Comparison of ENCODE assay signal across 9 cellular contexts in the genomic region with DNA sequence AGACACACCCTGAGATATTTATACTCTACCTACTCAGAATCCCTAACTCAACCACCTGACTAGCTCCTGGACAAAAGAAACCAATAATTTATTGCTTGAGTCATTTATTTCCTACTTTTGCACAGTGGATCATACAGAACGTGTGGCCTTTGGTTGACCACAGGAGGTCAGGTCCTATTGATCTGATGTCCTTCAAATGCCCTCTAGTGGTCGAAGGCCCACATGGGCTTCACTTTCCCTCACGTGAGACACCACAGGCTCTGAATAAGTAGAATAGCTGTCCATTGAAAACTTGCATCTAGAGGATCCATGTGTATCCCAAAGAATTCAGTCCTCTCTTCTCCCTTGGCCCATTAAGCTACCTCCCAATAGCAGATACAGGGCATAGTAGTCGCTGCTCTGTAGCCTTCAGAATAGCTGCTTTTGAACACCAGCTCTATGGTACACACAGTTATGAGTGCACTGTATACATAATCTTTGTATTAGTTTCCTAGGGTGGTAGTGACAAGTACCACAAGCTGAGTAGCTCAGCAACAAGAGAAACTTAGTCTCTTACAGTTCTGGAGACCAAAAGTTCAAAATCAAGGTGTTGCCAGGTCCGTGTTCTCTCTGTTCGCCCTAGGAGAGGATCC.
DNase-seq lines count a peak whose midpoint lies in the region; ATAC-seq, FAIRE-seq and TF ChIP-seq lines count a peak whose summit lies in the region.
"Had no signal": no experiment of that assay in that cellular context is flagged by ENCODE, and none has a peak within 500 bp of the region (broad histone marks: within the 10 kb centered on the region; RNA-seq: fewer than 3 reads in every experiment).

No MANE protein-coding gene starts in this region.

- H3K79me2 ChIP-seq in GM23338 (replicated peaks; ENCODE audit: insufficient read depth): no peaks in the 10 kb centered on the region
- H3K79me2 ChIP-seq in K562 (ENCODE audit: control insufficient read depth, insufficient read depth, low read length): no peaks in the 10 kb centered on the region

- H3K27me3 ChIP-seq in cardiac muscle cell: no peaks in the 10 kb centered on the region
- no peaks in the 10 kb centered on the region for H3K27me3 ChIP-seq in GM23338 (ENCODE audit: insufficient read depth)
- H3K27me3 ChIP-seq in K562 (ENCODE audit: control insufficient read depth in 2 of 2, insufficient read depth in 2 of 2, low read length in 2 of 2): no peaks in the 10 kb centered on the region
- H3K27me3 ChIP-seq: breast epithelium had no signal

- no peaks in the 10 kb centered on the region; the same call in 2 of the 3 replicates for H3K9me3 Mint-ChIP-seq in GM23338

- intact Hi-C loops in left ventricle myocardium superior (cut with micrococcal nuclease) (no loop called here), K562 (cut with micrococcal nuclease) (no loop called here)

- TF ChIP-seq RAD21 in K562 (CRISPR knock-in tag; conservative IDR thresholded peaks at IDR 0.05 in 1 of 2, IDR thresholded peaks at IDR 0.05 in 1 of 2): peak in 1 of 2 experiments; percentile 33; a peak in 2 of 4 replicates

- POLR2A ChIA-PET in K562 (lab: Yijun Ruan, JAX): no interaction called here

- H4K20me1 ChIP-seq in GM23338 (replicated peaks; ENCODE audit: insufficient read depth): no peaks in the 10 kb centered on the region
- no peaks in the 10 kb centered on the region for H4K20me1 ChIP-seq in K562 (replicated peaks; ENCODE audit: control insufficient read depth, insufficient read depth, low read length)

- no peak for FAIRE-seq in K562 (lab: Jason Lieb, UNC)

- no peak overlapping the region for H3K4me3 Mint-ChIP-seq in GM23338

- H3K27me3 Mint-ChIP-seq in GM23338 (ENCODE audit: insufficient read depth, low read depth, poor library complexity): peaks cover 3% of the 10 kb centered on the region

- DNase-seq in cardiac muscle cell (ENCODE audit: low read depth in 1 of 2, low spot score in 1 of 2) (peak; percentile 17 to 26), left ventricle myocardium superior (no peak), GM23338 (ENCODE audit: low spot score) (peak; percentile 90), NAMALWA (ENCODE audit: low spot score) (peak; percentile 55), K562 (ENCODE audit: extremely low read depth in 1 of 4, low spot score in 3 of 4) (peak; percentile 18 to 34 (median 26)), mucosa of gallbladder (ENCODE audit: low spot score) (peak; percentile 11), DMS79 treated with DMSO at 0.1 percent for 48 hours (lab: John Stamatoyannopoulos, UW) (no peak)
- DNase-seq in effector CD4-positive, alpha-beta T cell: no peak

- no peaks in the 10 kb centered on the region for H3K9me2 ChIP-seq in GM23338 (ENCODE audit: insufficient read depth)

- H3K36me3 Mint-ChIP-seq in GM23338 (ENCODE audit: low read depth): no peaks in the 10 kb centered on the region

- BruUV-seq in K562 (replicated peaks; lab: Mats Ljungman, UMichigan): no TSS peak

- no peaks in the 10 kb centered on the region for H3K9me1 ChIP-seq in K562 (ENCODE audit: control insufficient read depth, insufficient read depth, low read length)

- no peak for TF ChIP-seq EP300 in K562 (IDR thresholded peaks at IDR 0.05; ENCODE audit: low read length)

- no peak for TF ChIP-seq POLR2A in K562 (conservative IDR thresholded peaks at IDR 0.05)

- CTCF ChIA-PET in K562 (lab: Yijun Ruan, JAX; ENCODE audit: low intra/inter-chr PET ratio): no interaction called here

- H3K36me3 ChIP-seq in cardiac muscle cell: no peaks in the 10 kb centered on the region
- no peaks in the 10 kb centered on the region for H3K36me3 ChIP-seq in GM23338 (ENCODE audit: insufficient read depth)
- H3K36me3 ChIP-seq in K562 (ENCODE audit: control insufficient read depth, insufficient read depth, low read length): no peaks in the 10 kb centered on the region
- H3K36me3 ChIP-seq: breast epithelium had no signal

- no peak overlapping the region for H2AFZ ChIP-seq in GM23338
- H2AFZ ChIP-seq in K562 (ENCODE audit: low read depth, low read length): no peak overlapping the region

- H3K9me3 ChIP-seq in cardiac muscle cell (ENCODE audit: low read depth) (no peaks in the 10 kb centered on the region), K562 (replicated peaks; ENCODE audit: control insufficient read depth, insufficient read depth, low read depth, low read length) (no peaks in the 10 kb centered on the region)
- H3K9me3 ChIP-seq: breast epithelium had no signal

- H3K9ac ChIP-seq in K562 (ENCODE audit: insufficient read depth in 1 of 2, low read depth in 2 of 2, low read length in 2 of 2): no peak overlapping the region

- 0% methylated on average over 6 of the region's 6 CpGs for WGBS in K562 (ENCODE audit: insufficient coverage, low coverage, missing lambda C conversion rate)

- TF ChIP-seq CTCF in cardiac muscle cell (IDR thresholded peaks at IDR 0.05; ENCODE audit: low read depth, low read length) (peak; percentile 39), GM23338 (conservative IDR thresholded peaks at IDR 0.05; ENCODE audit: low read depth in 2 of 2) (peak; percentile 84 to 93), K562 (IDR thresholded peaks at IDR 0.05 in 2 of 3, conservative IDR thresholded peaks at IDR 0.05 in 1 of 3; ENCODE audit: insufficient read depth in 2 of 3, low read depth in 1 of 3, low read length in 3 of 3) (peak; percentile 21 to 31 (median 25); a peak in 3 of 6 replicates)

- H3K4me1 ChIP-seq in cardiac muscle cell (ENCODE audit: low read depth): no peaks in the 10 kb centered on the region
- H3K4me1 ChIP-seq in GM23338 (ENCODE audit: insufficient read depth): no peaks in the 10 kb centered on the region; the same call in 1 of the 2 replicates
- no peaks in the 10 kb centered on the region for H3K4me1 ChIP-seq in K562 (replicated peaks in 1 of 2; ENCODE audit: control insufficient read depth in 2 of 2, insufficient read depth in 2 of 2, low read length in 2 of 2)
- H3K4me1 ChIP-seq: breast epithelium had no signal

- in situ Hi-C loops in K562 (cut with MboI): no loop called here

- no peak for ATAC-seq in left ventricle myocardium superior
- ATAC-seq in GM23338: peak; percentile 93
- ATAC-seq in K562: peak; percentile 51; the same call in 1 of the 3 replicates

- no peak overlapping the region for H3K27ac Mint-ChIP-seq in GM23338

- H3K4me3 ChIP-seq in cardiac muscle cell (no peak overlapping the region), GM23338 (no peak overlapping the region), K562 (no peak overlapping the region)
- H3K4me3 ChIP-seq: breast epithelium had no signal

- no peaks in the 10 kb centered on the region for H3F3A ChIP-seq in GM23338 (replicated peaks; ENCODE audit: low read depth)

- H3K27ac ChIP-seq in cardiac muscle cell (no peak overlapping the region), GM23338 (ENCODE audit: low read depth) (no peak overlapping the region), K562 (ENCODE audit: extremely low read depth, low read depth, low read length) (no peak overlapping the region)
- H3K27ac ChIP-seq: breast epithelium had no signal

- H3K4me2 ChIP-seq in GM23338: no peak overlapping the region
- H3K4me2 ChIP-seq in K562 (ENCODE audit: insufficient read depth, low read length): no peak overlapping the region

- H3K4me1 Mint-ChIP-seq in GM23338: peaks cover 10% of the 10 kb centered on the region; the same call in 2 of the 3 replicates

TF ChIP-seq in K562, 482 proteins besides CTCF, POLR2A, EP300 and RAD21:
- no peak for TF ChIP-seq ZBED1 (IDR thresholded peaks at IDR 0.05)
- peak; percentile 78 for TF ChIP-seq BHLHE40 (IDR thresholded peaks at IDR 0.05; ENCODE audit: low read length)

Comparison
In these comparisons a context has a peak if more than half of its experiments do, and no peak if none do; other contexts are left out.
1. DNase-seq: peak in cardiac muscle cell (2 of 2), GM23338 (single experiment), NAMALWA (single experiment), K562 (4 of 4) and mucosa of gallbladder (single experiment); none in left ventricle myocardium superior (single experiment), effector CD4-positive, alpha-beta T cell (single experiment) and DMS79 treated with DMSO at 0.1 percent for 48 hours (single experiment).
2. CTCF ChIP-seq: peak in every context shown above with its lines; median percentile 88 in GM23338; 39 in cardiac muscle cell; 25 in K562.